In genomic region chr7:107039199-107039900, GRCh38 we compare ENCODE assay signal across 1 cellular context.
A peak's percentile ranks its signal among the peaks of the same experiment; 100 is the strongest.
TF ChIP-seq lines count a peak whose summit lies in the region.

No MANE protein-coding gene starts in this region.

TF ChIP-seq in K562, 482 proteins besides CTCF, POLR2A, EP300 and RAD21 (continued from another document and continues in another):
- TF ChIP-seq, protein P1, sequence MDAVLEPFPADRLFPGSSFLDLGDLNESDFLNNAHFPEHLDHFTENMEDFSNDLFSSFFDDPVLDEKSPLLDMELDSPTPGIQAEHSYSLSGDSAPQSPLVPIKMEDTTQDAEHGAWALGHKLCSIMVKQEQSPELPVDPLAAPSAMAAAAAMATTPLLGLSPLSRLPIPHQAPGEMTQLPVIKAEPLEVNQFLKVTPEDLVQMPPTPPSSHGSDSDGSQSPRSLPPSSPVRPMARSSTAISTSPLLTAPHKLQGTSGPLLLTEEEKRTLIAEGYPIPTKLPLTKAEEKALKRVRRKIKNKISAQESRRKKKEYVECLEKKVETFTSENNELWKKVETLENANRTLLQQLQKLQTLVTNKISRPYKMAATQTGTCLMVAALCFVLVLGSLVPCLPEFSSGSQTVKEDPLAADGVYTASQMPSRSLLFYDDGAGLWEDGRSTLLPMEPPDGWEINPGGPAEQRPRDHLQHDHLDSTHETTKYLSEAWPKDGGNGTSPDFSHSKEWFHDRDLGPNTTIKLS (IDR thresholded peaks at IDR 0.05; ENCODE audit: borderline replicate concordance, low read depth) = no peak
- TF ChIP-seq ZNF766 (CRISPR knock-in tag; conservative IDR thresholded peaks at IDR 0.05) = no peak
- TF ChIP-seq SIX5 (IDR thresholded peaks at IDR 0.05; ENCODE audit: borderline replicate concordance in 1 of 2, insufficient read depth in 1 of 2, low read depth in 1 of 2, low read length in 2 of 2) = no peak
- TF ChIP-seq, protein P2, sequence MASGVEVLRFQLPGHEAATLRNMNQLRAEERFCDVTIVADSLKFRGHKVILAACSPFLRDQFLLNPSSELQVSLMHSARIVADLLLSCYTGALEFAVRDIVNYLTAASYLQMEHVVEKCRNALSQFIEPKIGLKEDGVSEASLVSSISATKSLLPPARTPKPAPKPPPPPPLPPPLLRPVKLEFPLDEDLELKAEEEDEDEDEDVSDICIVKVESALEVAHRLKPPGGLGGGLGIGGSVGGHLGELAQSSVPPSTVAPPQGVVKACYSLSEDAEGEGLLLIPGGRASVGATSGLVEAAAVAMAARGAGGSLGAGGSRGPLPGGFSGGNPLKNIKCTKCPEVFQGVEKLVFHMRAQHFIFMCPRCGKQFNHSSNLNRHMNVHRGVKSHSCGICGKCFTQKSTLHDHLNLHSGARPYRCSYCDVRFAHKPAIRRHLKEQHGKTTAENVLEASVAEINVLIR (CRISPR knock-in tag; IDR thresholded peaks at IDR 0.05) = no peak
- TF ChIP-seq ETV5 (CRISPR knock-in tag; IDR thresholded peaks at IDR 0.05; ENCODE audit: low read depth) = peak; percentile 56
- no peak for TF ChIP-seq RBM17 (IDR thresholded peaks at IDR 0.05; ENCODE audit: borderline replicate concordance, low read depth, low read length)
- peak; percentile 68 for TF ChIP-seq ARID1B (IDR thresholded peaks at IDR 0.05)
- TF ChIP-seq RCOR1 (IDR thresholded peaks at IDR 0.05; ENCODE audit: borderline replicate concordance in 1 of 2, low read depth in 2 of 2, low read length in 2 of 2) = peak in 1 of 2 experiments; percentile 81; a peak in 2 of 4 replicates
- TF ChIP-seq EHMT2 (IDR thresholded peaks at IDR 0.05) = peak; percentile 82
- TF ChIP-seq, protein P3, sequence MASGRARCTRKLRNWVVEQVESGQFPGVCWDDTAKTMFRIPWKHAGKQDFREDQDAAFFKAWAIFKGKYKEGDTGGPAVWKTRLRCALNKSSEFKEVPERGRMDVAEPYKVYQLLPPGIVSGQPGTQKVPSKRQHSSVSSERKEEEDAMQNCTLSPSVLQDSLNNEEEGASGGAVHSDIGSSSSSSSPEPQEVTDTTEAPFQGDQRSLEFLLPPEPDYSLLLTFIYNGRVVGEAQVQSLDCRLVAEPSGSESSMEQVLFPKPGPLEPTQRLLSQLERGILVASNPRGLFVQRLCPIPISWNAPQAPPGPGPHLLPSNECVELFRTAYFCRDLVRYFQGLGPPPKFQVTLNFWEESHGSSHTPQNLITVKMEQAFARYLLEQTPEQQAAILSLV (tag; IDR thresholded peaks at IDR 0.05) = no peak
- TF ChIP-seq SPI1 (IDR thresholded peaks at IDR 0.05; ENCODE audit: borderline replicate concordance, low read depth, low read length) = peak; percentile 77; the same call in 1 of the 2 replicates
- peak; percentile 30 for TF ChIP-seq ELF1 (tag; IDR thresholded peaks at IDR 0.05)
- TF ChIP-seq ZBTB2 (IDR thresholded peaks at IDR 0.05) = peak; percentile 47; the same call in 1 of the 2 replicates
- TF ChIP-seq, protein P4, sequence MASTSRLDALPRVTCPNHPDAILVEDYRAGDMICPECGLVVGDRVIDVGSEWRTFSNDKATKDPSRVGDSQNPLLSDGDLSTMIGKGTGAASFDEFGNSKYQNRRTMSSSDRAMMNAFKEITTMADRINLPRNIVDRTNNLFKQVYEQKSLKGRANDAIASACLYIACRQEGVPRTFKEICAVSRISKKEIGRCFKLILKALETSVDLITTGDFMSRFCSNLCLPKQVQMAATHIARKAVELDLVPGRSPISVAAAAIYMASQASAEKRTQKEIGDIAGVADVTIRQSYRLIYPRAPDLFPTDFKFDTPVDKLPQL (IDR thresholded peaks at IDR 0.05; ENCODE audit: extremely low read depth, insufficient read length) = no peak
- TF ChIP-seq TBL1XR1 (IDR thresholded peaks at IDR 0.05; ENCODE audit: low read length in 2 of 2) = no peak
- peak; percentile 57 for TF ChIP-seq SMARCE1 (IDR thresholded peaks at IDR 0.05)
- TF ChIP-seq ZNF239 (CRISPR knock-in tag; IDR thresholded peaks at IDR 0.05) = peak; percentile 75
- TF ChIP-seq ZNF347 (CRISPR knock-in tag; IDR thresholded peaks at IDR 0.05; ENCODE audit: low read depth) = no peak
- peak; percentile 99 for TF ChIP-seq HMBOX1 (IDR thresholded peaks at IDR 0.05)
- TF ChIP-seq HDAC3 (IDR thresholded peaks at IDR 0.05; ENCODE audit: borderline replicate concordance, partially characterized antibody) = peak; percentile 13
- TF ChIP-seq, protein P5, sequence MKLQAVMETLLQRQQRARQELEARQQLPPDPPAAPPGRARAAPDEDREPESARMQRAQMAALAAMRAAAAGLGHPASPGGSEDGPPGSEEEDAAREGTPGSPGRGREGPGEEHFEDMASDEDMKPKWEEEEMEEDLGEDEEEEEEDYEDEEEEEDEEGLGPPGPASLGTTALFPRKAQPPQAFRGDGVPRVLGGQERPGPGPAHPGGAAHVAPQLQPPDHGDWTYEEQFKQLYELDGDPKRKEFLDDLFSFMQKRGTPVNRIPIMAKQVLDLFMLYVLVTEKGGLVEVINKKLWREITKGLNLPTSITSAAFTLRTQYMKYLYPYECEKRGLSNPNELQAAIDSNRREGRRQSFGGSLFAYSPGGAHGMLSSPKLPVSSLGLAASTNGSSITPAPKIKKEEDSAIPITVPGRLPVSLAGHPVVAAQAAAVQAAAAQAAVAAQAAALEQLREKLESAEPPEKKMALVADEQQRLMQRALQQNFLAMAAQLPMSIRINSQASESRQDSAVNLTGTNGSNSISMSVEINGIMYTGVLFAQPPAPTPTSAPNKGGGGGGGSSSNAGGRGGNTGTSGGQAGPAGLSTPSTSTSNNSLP (IDR thresholded peaks at IDR 0.05; ENCODE audit: borderline replicate concordance, low read depth, low read length) = 0 out of 2 replicates have a peak, but pooled peaks have one; percentile 43
- TF ChIP-seq SOX6 (IDR thresholded peaks at IDR 0.05) = 0 out of 2 replicates have a peak, but pooled peaks have one; percentile 13
- TF ChIP-seq ZKSCAN8 (CRISPR knock-in tag; IDR thresholded peaks at IDR 0.05) = no peak
- TF ChIP-seq KLF10 (CRISPR knock-in tag; IDR thresholded peaks at IDR 0.05) = no peak
- TF ChIP-seq MEIS2 (IDR thresholded peaks at IDR 0.05; ENCODE audit: partially characterized antibody) = peak; percentile 38
- peak; percentile 39; the same call in 1 of the 2 replicates for TF ChIP-seq CTBP1 (IDR thresholded peaks at IDR 0.05; ENCODE audit: borderline replicate concordance)
- TF ChIP-seq ZNF583 (CRISPR knock-in tag; IDR thresholded peaks at IDR 0.05) = no peak
- TF ChIP-seq CBX2 (IDR thresholded peaks at IDR 0.05; ENCODE audit: insufficient read depth, low read length, poor library complexity, severe bottlenecking) = no peak
- TF ChIP-seq CREB5 (CRISPR knock-in tag; IDR thresholded peaks at IDR 0.05) = no peak
- no peak for TF ChIP-seq ARID2 (IDR thresholded peaks at IDR 0.05)
- 0 out of 2 replicates have a peak, but pooled peaks have one; percentile 24 for TF ChIP-seq ZNF592 (IDR thresholded peaks at IDR 0.05)
- TF ChIP-seq FOXJ3 (CRISPR knock-in tag; IDR thresholded peaks at IDR 0.05) = no peak
- TF ChIP-seq TARDBP (IDR thresholded peaks at IDR 0.05) = no peak
- 0 out of 2 replicates have a peak, but pooled peaks have one; percentile 13 for TF ChIP-seq CREB1 (IDR thresholded peaks at IDR 0.05)
- no peak for TF ChIP-seq CREB1 (CRISPR knock-in tag; IDR thresholded peaks at IDR 0.05)
- 0 out of 2 replicates have a peak, but pooled peaks have one; percentile 45 for TF ChIP-seq TAL1 (IDR thresholded peaks at IDR 0.05)
- TF ChIP-seq TEAD4 (IDR thresholded peaks at IDR 0.05; ENCODE audit: low read length) = peak; percentile 62
- no peak for TF ChIP-seq TEAD4 (CRISPR knock-in tag; IDR thresholded peaks at IDR 0.05; ENCODE audit: borderline replicate concordance)
- no peak for TF ChIP-seq TFAP4 (CRISPR knock-in tag; IDR thresholded peaks at IDR 0.05; ENCODE audit: borderline replicate concordance)
- TF ChIP-seq KDM1A (IDR thresholded peaks at IDR 0.05) = peak in 1 of 2 experiments; percentile 44; a peak in 1 of 4 replicates
- no peak for TF ChIP-seq SREBF1 (IDR thresholded peaks at IDR 0.05; ENCODE audit: borderline replicate concordance, low read depth, low read length)
- TF ChIP-seq GATA2 (CRISPR knock-in tag; IDR thresholded peaks at IDR 0.05) = 0 out of 2 replicates have a peak, but pooled peaks have one; percentile 14
- TF ChIP-seq MAFG (tag; conservative IDR thresholded peaks at IDR 0.05) = no peak
- TF ChIP-seq NR2C2 (CRISPR knock-in tag; IDR thresholded peaks at IDR 0.05) = no peak
- no peak for TF ChIP-seq NR2C2 (tag; IDR thresholded peaks at IDR 0.05)
- TF ChIP-seq EP400 (IDR thresholded peaks at IDR 0.05) = no peak
- peak; percentile 43; the same call in 1 of the 2 replicates for TF ChIP-seq LCOR (CRISPR knock-in tag; IDR thresholded peaks at IDR 0.05)
- TF ChIP-seq, protein P6, sequence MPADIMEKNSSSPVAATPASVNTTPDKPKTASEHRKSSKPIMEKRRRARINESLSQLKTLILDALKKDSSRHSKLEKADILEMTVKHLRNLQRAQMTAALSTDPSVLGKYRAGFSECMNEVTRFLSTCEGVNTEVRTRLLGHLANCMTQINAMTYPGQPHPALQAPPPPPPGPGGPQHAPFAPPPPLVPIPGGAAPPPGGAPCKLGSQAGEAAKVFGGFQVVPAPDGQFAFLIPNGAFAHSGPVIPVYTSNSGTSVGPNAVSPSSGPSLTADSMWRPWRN (IDR thresholded peaks at IDR 0.05; ENCODE audit: low read depth) = peak; percentile 73; the same call in 1 of the 2 replicates
